Comparison of ENCODE assay signal across 26 cellular contexts in genomic region chr11:45948341-45948740, GRCh38. TPM values are rescaled to one million over a fixed set of nuclear protein-coding genes. Genes with fewer than 3 reads are reported as not detected.
"Had no signal": no experiment of that assay in that cellular context is flagged by ENCODE, and none has a peak within 500 bp of the region (broad histone marks: within the 10 kb centered on the region; RNA-seq: fewer than 3 reads in every experiment).

No MANE protein-coding gene starts in this region.

- H3K9me3 Mint-ChIP-seq: activated B cell treated with CpG ODN at 0.5 μM for 24 hours; activated CD4-positive, alpha-beta memory T cell treated with anti-CD3 and anti-CD28 coated beads for 36 hours; activated naive CD4-positive, alpha-beta T cell treated with anti-CD3 and anti-CD28 coated beads, Interleukin-2, amount 10 ng/mL, durations not matched to agents 7 days and 5 days; central memory CD8-positive, alpha-beta T cell; mesothelial cell of epicardium; stimulated activated naive B cell treated with anti-CD40 and anti-IgM and Interleukin-4, amounts not matched to agents 10 μg/mL and 1 μg/mL and 100 μg/mL, for 72 hours had no signal

- DNase-seq: activated B cell treated with CpG ODN at 0.5 μM for 24 hours; activated CD4-positive, alpha-beta memory T cell treated with anti-CD3 and anti-CD28 coated beads for 36 hours; activated CD4-positive, alpha-beta T cell treated with anti-CD3 and anti-CD28 coated beads for 4 hours; activated naive CD4-positive, alpha-beta T cell treated with anti-CD3 and anti-CD28 coated beads, Interleukin-2, amount 10 ng/mL, durations not matched to agents 7 days and 5 days; activated T-cell treated with anti-CD3 and anti-CD28 coated beads, Interleukin-2, amount 50 U/mL, for 48 hours; body of pancreas; effector memory CD4-positive, alpha-beta T cell; esophagus squamous epithelium; heart left ventricle; left lung; retina; stimulated activated CD4-positive, alpha-beta T cell treated with anti-CD3 and anti-CD28 coated beads, Interleukin-2, amount 100 ng/mL, for 48 hours; stimulated activated CD8-positive, alpha-beta memory T cell treated with anti-CD3 and anti-CD28 coated beads, Interleukin-4, amount 100 ng/mL, for 48 hours; stimulated activated naive B cell treated with anti-CD40 and anti-IgM and Interleukin-4, amounts not matched to agents 10 μg/mL and 1 μg/mL and 100 μg/mL, for 72 hours; upper lobe of left lung had no signal

- ATAC-seq: body of pancreas; gastroesophageal sphincter; heart left ventricle; left lung; stimulated activated naive B cell treated with anti-CD40 and anti-IgM and Interleukin-4, amounts not matched to agents 10 μg/mL and 1 μg/mL and 100 μg/mL, for 72 hours had no signal

- H3K4me3 Mint-ChIP-seq: activated B cell treated with CpG ODN at 0.5 μM for 24 hours; activated CD4-positive, alpha-beta memory T cell treated with anti-CD3 and anti-CD28 coated beads for 36 hours; activated naive CD4-positive, alpha-beta T cell treated with anti-CD3 and anti-CD28 coated beads, Interleukin-2, amount 10 ng/mL, durations not matched to agents 7 days and 5 days; central memory CD8-positive, alpha-beta T cell; mesothelial cell of epicardium; stimulated activated naive B cell treated with anti-CD40 and anti-IgM and Interleukin-4, amounts not matched to agents 10 μg/mL and 1 μg/mL and 100 μg/mL, for 72 hours had no signal

- H3K27me3 ChIP-seq: body of pancreas, esophagus squamous epithelium, gastroesophageal sphincter, heart left ventricle, left lung, SJSA1, upper lobe of left lung had no signal

- H2AFZ ChIP-seq: parathyroid adenoma had no signal

- H3K79me2 ChIP-seq: parathyroid adenoma had no signal

- FAIRE-seq: colon, keratinocyte had no signal

- H3K4me3 ChIP-seq: body of pancreas, esophagus squamous epithelium, gastroesophageal sphincter, heart left ventricle, left lung, SJSA1, upper lobe of left lung had no signal

- H3K27ac Mint-ChIP-seq: activated B cell treated with CpG ODN at 0.5 μM for 24 hours; activated CD4-positive, alpha-beta memory T cell treated with anti-CD3 and anti-CD28 coated beads for 36 hours; activated naive CD4-positive, alpha-beta T cell treated with anti-CD3 and anti-CD28 coated beads, Interleukin-2, amount 10 ng/mL, durations not matched to agents 7 days and 5 days; mesothelial cell of epicardium; stimulated activated naive B cell treated with anti-CD40 and anti-IgM and Interleukin-4, amounts not matched to agents 10 μg/mL and 1 μg/mL and 100 μg/mL, for 72 hours had no signal

- H3K4me1 Mint-ChIP-seq: activated B cell treated with CpG ODN at 0.5 μM for 24 hours; activated naive CD4-positive, alpha-beta T cell treated with anti-CD3 and anti-CD28 coated beads, Interleukin-2, amount 10 ng/mL, durations not matched to agents 7 days and 5 days; central memory CD8-positive, alpha-beta T cell; mesothelial cell of epicardium had no signal

- H3K27me3 Mint-ChIP-seq: activated B cell treated with CpG ODN at 0.5 μM for 24 hours; activated CD4-positive, alpha-beta memory T cell treated with anti-CD3 and anti-CD28 coated beads for 36 hours; activated naive CD4-positive, alpha-beta T cell treated with anti-CD3 and anti-CD28 coated beads, Interleukin-2, amount 10 ng/mL, durations not matched to agents 7 days and 5 days; central memory CD8-positive, alpha-beta T cell; stimulated activated naive B cell treated with anti-CD40 and anti-IgM and Interleukin-4, amounts not matched to agents 10 μg/mL and 1 μg/mL and 100 μg/mL, for 72 hours had no signal

- H3K27ac ChIP-seq: body of pancreas, esophagus squamous epithelium, gastroesophageal sphincter, heart left ventricle, left lung, parathyroid adenoma, SJSA1, upper lobe of left lung had no signal

- H3K4me1 ChIP-seq: gastroesophageal sphincter, left lung, parathyroid adenoma, SJSA1, upper lobe of left lung had no signal

RNA-seq across cellular contexts. Expression of gene LARGE2, which starts 25.9 kb away (rescaled TPM):
- total RNA-seq: dermis microvascular lymphatic vessel endothelial cell; lung microvascular endothelial cell; SJSA1; T-helper 1 cell treated with Interleukin-12 subunit alpha and Interleukin-12 subunit beta and Interleukin-4 antibody, amounts not matched to agents 30 ng/mL and 1 ng/mL, for 36 hours had no signal
- polyA plus RNA-seq: neural cell had no signal

RNA-seq across cellular contexts. Expression of gene FREY1, which starts 41.3 kb away (rescaled TPM):
- polyA plus RNA-seq: neural cell had no signal
